Comparison of ENCODE assay signal across 21 cellular contexts in the genomic region with DNA sequence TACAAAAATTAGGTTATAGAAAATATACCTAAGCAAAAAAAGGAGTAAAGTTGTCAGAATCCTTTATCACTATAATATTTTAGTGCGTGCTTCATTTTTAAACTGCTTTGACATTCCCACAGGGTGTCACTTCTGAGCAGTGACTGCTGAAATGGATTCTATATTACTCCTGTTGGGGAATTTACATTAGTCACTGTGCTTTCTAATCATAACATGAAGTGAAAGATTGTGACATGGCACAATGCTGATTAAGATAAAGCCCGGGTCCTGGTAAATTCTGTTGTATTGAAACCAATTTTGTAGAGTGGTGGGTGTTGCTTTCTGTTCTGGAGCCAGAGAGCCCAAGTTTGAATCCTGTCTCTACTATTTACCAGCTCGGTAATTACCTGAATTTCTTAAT. TPM values are rescaled to one million over a fixed set of nuclear protein-coding genes. Genes with fewer than 3 reads are reported as not detected.
A peak's percentile ranks its signal among the peaks of the same experiment; 100 is the strongest.
DNase-seq lines count a peak whose midpoint lies in the region; ATAC-seq, FAIRE-seq and TF ChIP-seq lines count a peak whose summit lies in the region.
"Had no signal": no experiment of that assay in that cellular context is flagged by ENCODE, and none has a peak within 500 bp of the region (broad histone marks: within the 10 kb centered on the region; RNA-seq: fewer than 3 reads in every experiment).

No MANE protein-coding gene starts in this region.

- TF ChIP-seq RAD21 in GM12878 (IDR thresholded peaks at IDR 0.05; ENCODE audit: insufficient read depth, low read depth, low read length), result peak; percentile 56

- H3K4me1 ChIP-seq in GM12878 (ENCODE audit: control insufficient read depth, insufficient read depth, low read length) (no peaks in the 10 kb centered on the region), left lung (no peaks in the 10 kb centered on the region)
- H3K4me1 ChIP-seq: body of pancreas, colonic mucosa had no signal

- peak; percentile 50 for ATAC-seq in HG02759 (IDR thresholded peaks at IDR 0.05; ENCODE audit: unreplicated experiment)
- peak; percentile 88 for ATAC-seq in GM12878
- ATAC-seq in left lung, result no peak
- no peak for ATAC-seq in GM19452 (IDR thresholded peaks at IDR 0.05; ENCODE audit: unreplicated experiment)
- ATAC-seq: body of pancreas; naive thymus-derived CD8-positive, alpha-beta T cell had no signal

- peak overlapping the region; percentile 60 for H3K4me2 ChIP-seq in GM12878 (ENCODE audit: control insufficient read depth, insufficient read depth)

- no peaks in the 10 kb centered on the region for H4K20me1 ChIP-seq in GM12878 (ENCODE audit: control insufficient read depth, insufficient read depth)

- CTCF ChIA-PET in GM12878 (lab: Yijun Ruan, JAX), result interaction anchor here (1.1 to 7.5 kb wide), 4 partner anchors 10 to 118 kb away, joined by 3 to 90 read pairs (median 20); no protein-coding TSS in a partner anchor

- TF ChIP-seq POLR2A in GM12878 (IDR thresholded peaks at IDR 0.05; ENCODE audit: low read depth, low read length), result no peak

- DNase-seq in CD1c-positive myeloid dendritic cell (ENCODE audit: extremely low spot score) (peak; percentile 10), GM12865 (ENCODE audit: low read depth) (peak; percentile 52), GM12878 (ENCODE audit: low read depth, low spot score) (no peak), GM19239 (ENCODE audit: insufficient read length, low spot score) (no peak), left lung (no peak), NCI-H510A treated with DMSO at 0.1 percent for 48 hours (lab: John Stamatoyannopoulos, UW) (no peak)
- DNase-seq: activated CD4-positive, CD25-positive, alpha-beta regulatory T cell treated with anti-CD3 and anti-CD28 coated beads, Interleukin-2, amount 50 U/mL, for 72 hours; activated CD8-positive, alpha-beta memory T cell treated with anti-CD3 and anti-CD28 coated beads, Interleukin-2, amount 50 U/mL, for 48 hours; body of pancreas; colonic mucosa; foreskin fibroblast; hypothalamus; naive thymus-derived CD8-positive, alpha-beta T cell; NCI-H2029; NCI-H446; posterior cingulate gyrus; SHP77; stimulated activated CD4-positive, alpha-beta T cell treated with anti-CD3 and anti-CD28 coated beads, Interleukin-4, amount 100 ng/mL, for 1 hour had no signal

- FAIRE-seq in GM12878 (lab: Jason Lieb, UNC) (no peak), GM19239 (lab: Jason Lieb, UNC) (no peak)
- FAIRE-seq: H1 had no signal

- H3K27ac ChIP-seq in GM12878 (ENCODE audit: control insufficient read depth, insufficient read depth) (no peak overlapping the region; the same call in 1 of the 2 replicates), left lung (no peak overlapping the region)
- H3K27ac ChIP-seq: body of pancreas, colonic mucosa had no signal

- H3K36me3 ChIP-seq in GM12878 (ENCODE audit: control insufficient read depth in 2 of 2, insufficient read depth in 2 of 2, low read length in 1 of 2) (peaks cover 0 to 6% of the 10 kb centered on the region in 2 experiments; a peak in 1 of 4 replicates), left lung (peaks cover 0 to 6% of the 10 kb centered on the region in 2 donors)
- H3K36me3 ChIP-seq: colonic mucosa had no signal

- POLR2A ChIA-PET in GM12878 (lab: Charles Lee), result interaction anchor here (1.2 kb wide), 1 partner anchor 17 kb away, joined by 3 read pairs; no protein-coding TSS in a partner anchor

- no peak overlapping the region for H3K9ac ChIP-seq in GM12878 (ENCODE audit: control insufficient read depth, insufficient read depth, low read length)

- no TSS peak for BruUV-seq in GM12878 (replicated peaks; lab: Mats Ljungman, UMichigan)

- H3K9me3 ChIP-seq in GM12878 (replicated peaks; ENCODE audit: control insufficient read depth, insufficient read depth, low read length) (no peaks in the 10 kb centered on the region), left lung (no peaks in the 10 kb centered on the region)
- H3K9me3 ChIP-seq: body of pancreas, colonic mucosa had no signal

- H3K79me2 ChIP-seq in GM12878 (ENCODE audit: control insufficient read depth, insufficient read depth, low read length), result peaks cover under 1% of the 10 kb centered on the region

- no peak overlapping the region for H2AFZ ChIP-seq in GM12878 (ENCODE audit: control insufficient read depth, low read depth, low read length)

- H3K4me3 ChIP-seq in GM12865 (ENCODE audit: low read depth, low read length) (no peak overlapping the region), GM12878 (no peak overlapping the region), left lung (no peak overlapping the region)
- H3K4me3 ChIP-seq: body of pancreas, colonic mucosa had no signal

- SMC1A ChIA-PET in GM12878 (lab: Charles Lee; ENCODE audit: uncharacterized antibody, unreplicated experiment), result interaction anchor here (1.2 to 4.1 kb wide), 5 partner anchors 8 to 269 kb away, joined by 3 to 35 read pairs (median 4); no protein-coding TSS in a partner anchor

- intact Hi-C loops in GM12878 (cut with micrococcal nuclease; ENCODE audit: unreplicated experiment), result no loop called here
- intact Hi-C loops in left lung (cut with DNase I), result no loop called here

- no peak for TF ChIP-seq CTCF in GM12865 (IDR thresholded peaks at IDR 0.05; ENCODE audit: insufficient read depth, low read depth, low read length, missing control alignments)
- peak in 1 of 3 experiments; percentile 49; a peak in 2 of 6 replicates for TF ChIP-seq CTCF in GM12878 (IDR thresholded peaks at IDR 0.05 in 2 of 3, conservative IDR thresholded peaks at IDR 0.05 in 1 of 3; ENCODE audit: control insufficient read depth in 2 of 3, extremely low read depth in 1 of 3, insufficient read depth in 1 of 3, low read depth in 3 of 3, low read length in 3 of 3)
- TF ChIP-seq CTCF in left lung (IDR thresholded peaks at IDR 0.05), result no peak

- no peaks in the 10 kb centered on the region for H3K27me3 ChIP-seq in GM12878 (replicated peaks in 1 of 2; ENCODE audit: control insufficient read depth in 2 of 2, insufficient read depth in 2 of 2, low read length in 1 of 2)
- H3K27me3 ChIP-seq in left lung, result no peaks in the 10 kb centered on the region
- H3K27me3 ChIP-seq: body of pancreas, colonic mucosa had no signal

- WGBS in GM12878 (ENCODE audit: insufficient coverage, insufficient replicate concordance, low lambda C conversion rate, missing lambda C conversion rate), result 0% methylated on average over 3 of the region's 3 CpGs

- RAD21 ChIA-PET in GM12878 (lab: Charles Lee; ENCODE audit: unreplicated experiment), result interaction anchor here (1.0 to 2.6 kb wide), 4 partner anchors 10 to 63 kb away, joined by 3 to 19 read pairs (median 10); no protein-coding TSS in a partner anchor

- in situ Hi-C loops in GM12878 (cut with MboI), result no loop called here

- no peak for TF ChIP-seq EP300 in GM12878 (IDR thresholded peaks at IDR 0.05; ENCODE audit: borderline replicate concordance in 1 of 2, control insufficient read depth in 1 of 2, low read depth in 2 of 2, low read length in 2 of 2)

TF ChIP-seq in GM12878, 131 proteins besides CTCF, POLR2A, EP300 and RAD21:
- TF ChIP-seq SREBF1 (IDR thresholded peaks at IDR 0.05; ENCODE audit: low read length) (no peak), ATF7 (IDR thresholded peaks at IDR 0.05; ENCODE audit: low read depth) (0 out of 2 replicates have a peak, but pooled peaks have one; percentile 23), IKZF1 (conservative IDR thresholded peaks at IDR 0.05) (no peak), SMAD1 (IDR thresholded peaks at IDR 0.05; ENCODE audit: low read depth, partially characterized antibody) (no peak), NR2C2 (IDR thresholded peaks at IDR 0.05; ENCODE audit: borderline replicate concordance, control insufficient read depth, insufficient read length, low read depth) (no peak), ZNF207 (IDR thresholded peaks at IDR 0.05; ENCODE audit: borderline replicate concordance) (no peak), SMC3 (IDR thresholded peaks at IDR 0.05; ENCODE audit: borderline replicate concordance, low read length) (peak; percentile 45; the same call in 1 of the 2 replicates), JUNB (IDR thresholded peaks at IDR 0.05) (peak; percentile 70), SUPT20H (IDR thresholded peaks at IDR 0.05; ENCODE audit: borderline replicate concordance, control insufficient read depth, low read depth, low read length) (no peak), FOS (IDR thresholded peaks at IDR 0.05; ENCODE audit: borderline replicate concordance, extremely low read depth, insufficient read length) (no peak), ASH2L (IDR thresholded peaks at IDR 0.05; ENCODE audit: borderline replicate concordance, low read depth) (no peak), IKZF2 (IDR thresholded peaks at IDR 0.05) (peak in 1 of 2 experiments; percentile 31; a peak in 1 of 4 replicates)
- TF ChIP-seq, protein P1, sequence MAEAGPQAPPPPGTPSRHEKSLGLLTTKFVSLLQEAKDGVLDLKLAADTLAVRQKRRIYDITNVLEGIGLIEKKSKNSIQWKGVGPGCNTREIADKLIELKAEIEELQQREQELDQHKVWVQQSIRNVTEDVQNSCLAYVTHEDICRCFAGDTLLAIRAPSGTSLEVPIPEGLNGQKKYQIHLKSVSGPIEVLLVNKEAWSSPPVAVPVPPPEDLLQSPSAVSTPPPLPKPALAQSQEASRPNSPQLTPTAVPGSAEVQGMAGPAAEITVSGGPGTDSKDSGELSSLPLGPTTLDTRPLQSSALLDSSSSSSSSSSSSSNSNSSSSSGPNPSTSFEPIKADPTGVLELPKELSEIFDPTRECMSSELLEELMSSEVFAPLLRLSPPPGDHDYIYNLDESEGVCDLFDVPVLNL (IDR thresholded peaks at IDR 0.05; ENCODE audit: low read depth, low read length), result no peak

RNA-seq across cellular contexts. Expression of a gene that starts 36.4 kb away (rescaled TPM):
- 2.8 and 5.0 TPM in 2 replicates for total RNA-seq in GM12878 (2013; cell fraction: nucleolus; rRNA removed)
- total RNA-seq in GM12878 (2014; rRNA removed), result 4.9 and 5.1 TPM in 2 replicates
- total RNA-seq in GM12878 (2014; rRNA removed; fragmentation: Illumina TruSeq; extraction: Trizol), result 4.9 and 5.4 TPM in 2 replicates
- 6.8 and 7.7 TPM in 2 replicates for total RNA-seq in GM12878 (2021)
- 2.0 TPM for polyA plus RNA-seq in GM12878 (2011; ENCODE audit: low read depth)
- 0.96 and 1.5 TPM in 2 replicates for polyA plus RNA-seq in GM12878 (2011; rRNA removed)
- 0.51 and 0.52 TPM in 2 replicates for polyA plus RNA-seq in GM12878 (2011; cell fraction: cytosol; rRNA removed)
- 0.19 and 0.57 TPM in 2 replicates for polyA plus RNA-seq in GM12878 (2011; cell fraction: nucleus; rRNA removed)
- polyA plus RNA-seq in GM12878 (2012), result 2.5 and 3.2 TPM in 2 replicates
- 5.5 and 6.3 TPM in 2 replicates for polyA plus RNA-seq in GM12878 (2014; fragmentation: Illumina TruSeq; extraction: Trizol)
- 1 to 10 TPM; 3.6 to 5.1 TPM for polyA plus RNA-seq in GM12878 (2014; fragmentation: Nextera tagmentation; extraction: Ambion mirVana)
- polyA plus RNA-seq in GM12878 (2014; rRNA removed), result 3.6 and 4.2 TPM in 2 replicates
- 1 to 10 TPM; 6.6 to 8.4 TPM for polyA plus RNA-seq in GM12878 (2016; fragmentation: Nextera tagmentation; extraction: Ambion mirVana)
- polyA minus RNA-seq in GM12878 (2011; rRNA and poly(A)+ RNA removed), result 0.80 and 1.6 TPM in 2 replicates
- polyA minus RNA-seq in GM12878 (2011; cell fraction: cytosol; rRNA and poly(A)+ RNA removed), result 1.4 TPM in 1 of 2 replicates, not detected in the other
- polyA minus RNA-seq in GM12878 (2011; cell fraction: nucleus; rRNA and poly(A)+ RNA removed), result 0.19 TPM in 1 of 2 replicates, not detected in the other
- 10 to 100 TPM in 1 of 2 donors, 1 to 10 TPM in 1; 7.4 to 13.5 TPM for total RNA-seq in left lung

Comparison
In these comparisons a context has a peak if more than half of its experiments do, and no peak if none do; other contexts are left out.
1. DNase-seq: peak in CD1c-positive myeloid dendritic cell (single experiment) and GM12865 (single experiment); none in GM12878 (single experiment), GM19239 (single experiment), left lung (0 of 2) and NCI-H510A treated with DMSO at 0.1 percent for 48 hours (single experiment).
2. ATAC-seq: peak in HG02759 (single experiment) and GM12878 (single experiment); none in left lung (single experiment) and GM19452 (single experiment).